ENCODE assay signal across 1 cellular context in the genomic region with DNA sequence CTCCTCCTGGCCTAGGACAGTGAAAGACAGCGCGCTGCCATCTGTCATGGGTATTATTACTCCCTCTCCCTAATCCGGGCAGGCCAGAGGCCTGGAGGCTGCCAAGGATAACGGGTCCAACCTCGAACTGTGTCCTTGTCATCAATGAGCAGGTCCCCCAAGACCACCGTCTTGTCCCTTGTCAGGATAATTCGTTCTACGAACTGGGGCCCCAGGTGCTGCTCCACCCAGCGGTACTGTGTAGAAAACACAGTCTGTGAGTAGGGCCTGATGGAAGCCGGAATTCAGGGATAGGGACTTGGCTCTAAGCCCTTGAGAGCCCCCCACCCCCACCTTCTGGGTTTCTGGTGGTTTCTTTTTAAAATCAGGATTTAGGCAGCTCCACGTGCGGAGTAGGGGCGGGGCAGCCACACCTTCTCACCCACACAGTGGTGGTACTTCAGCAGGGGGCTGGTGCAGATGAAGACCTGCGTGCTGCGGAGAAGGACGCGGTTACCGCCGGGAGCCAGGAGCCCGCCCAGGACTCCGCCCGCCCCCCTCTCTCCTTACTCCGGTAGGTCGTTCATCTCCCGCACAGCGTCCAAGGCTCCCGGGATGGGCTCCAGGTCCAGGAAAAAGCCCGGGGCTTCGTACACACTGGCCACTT.
TF ChIP-seq lines count a peak whose summit lies in the region.

No MANE protein-coding gene starts in this region.

TF ChIP-seq in H1, 55 proteins besides CTCF, POLR2A, EP300 and RAD21:
- TF ChIP-seq TAF1 (IDR thresholded peaks at IDR 0.05; ENCODE audit: low read depth, low read length) (no peak), SRF (IDR thresholded peaks at IDR 0.05; ENCODE audit: low read depth, low read length) (no peak), ATF3 (IDR thresholded peaks at IDR 0.05; ENCODE audit: insufficient read depth, low read depth, low read length) (no peak), RNF2 (IDR thresholded peaks at IDR 0.05; ENCODE audit: borderline replicate concordance, low read depth, low read length, missing control alignments, poor library complexity, severe bottlenecking) (no peak), TEAD4 (IDR thresholded peaks at IDR 0.05; ENCODE audit: low read depth, low read length) (0 out of 2 replicates have a peak, but pooled peaks have one; percentile 11), SP2 (IDR thresholded peaks at IDR 0.05; ENCODE audit: low read length) (no peak), GTF2F1 (IDR thresholded peaks at IDR 0.05; ENCODE audit: borderline replicate concordance, low read depth, low read length) (no peak), SIN3A (conservative IDR thresholded peaks at IDR 0.05 in 1 of 2, IDR thresholded peaks at IDR 0.05 in 1 of 2; ENCODE audit: low read depth in 1 of 2, low read length in 2 of 2) (0 out of 4 replicates have a peak, but pooled peaks of 1 of the 2 experiments have one; percentile 50), CHD2 (IDR thresholded peaks at IDR 0.05; ENCODE audit: low read length) (0 out of 2 replicates have a peak, but pooled peaks have one; percentile 30), JUN (IDR thresholded peaks at IDR 0.05; ENCODE audit: low read depth, low read length) (no peak), NRF1 (IDR thresholded peaks at IDR 0.05; ENCODE audit: low read depth, low read length) (no peak), JUND (IDR thresholded peaks at IDR 0.05; ENCODE audit: low read length) (no peak), HDAC6 (IDR thresholded peaks at IDR 0.05; ENCODE audit: low read depth, low read length) (no peak), SAP30 (IDR thresholded peaks at IDR 0.05; ENCODE audit: insufficient read depth, insufficient replicate concordance, low read length) (peak; percentile 45), CEBPB (IDR thresholded peaks at IDR 0.05; ENCODE audit: low read depth, low read length) (no peak)
- TF ChIP-seq, protein P1, sequence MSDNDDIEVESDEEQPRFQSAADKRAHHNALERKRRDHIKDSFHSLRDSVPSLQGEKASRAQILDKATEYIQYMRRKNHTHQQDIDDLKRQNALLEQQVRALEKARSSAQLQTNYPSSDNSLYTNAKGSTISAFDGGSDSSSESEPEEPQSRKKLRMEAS (IDR thresholded peaks at IDR 0.05): peak; percentile 54
